ENCODE assay signal across 22 cellular contexts in genomic region chr4:158801677-158802076, GRCh38. TPM values are rescaled to one million over a fixed set of nuclear protein-coding genes. Genes with fewer than 3 reads are reported as not detected.
DNase-seq lines count a peak whose midpoint lies in the region; ATAC-seq, FAIRE-seq and TF ChIP-seq lines count a peak whose summit lies in the region.
"Had no signal": no experiment of that assay in that cellular context is flagged by ENCODE, and none has a peak within 500 bp of the region (broad histone marks: within the 10 kb centered on the region; RNA-seq: fewer than 3 reads in every experiment).

No MANE protein-coding gene starts in this region.

- POLR2A ChIA-PET in SK-N-SH (lab: Yijun Ruan, JAX) (no interaction called here), HepG2 (lab: Yijun Ruan, JAX) (no interaction called here)

- no peak for TF ChIP-seq CTCF in SK-N-SH (IDR thresholded peaks at IDR 0.05)
- no peak for TF ChIP-seq CTCF in right lobe of liver (IDR thresholded peaks at IDR 0.05)
- no peak for TF ChIP-seq CTCF in HepG2 (CRISPR knock-in tag; IDR thresholded peaks at IDR 0.05)
- no peak for TF ChIP-seq CTCF in gastrocnemius medialis (IDR thresholded peaks at IDR 0.05 in 4 of 5, conservative IDR thresholded peaks at IDR 0.05 in 1 of 5)

- no peaks in the 10 kb centered on the region for H3K9me3 Mint-ChIP-seq in activated naive CD8-positive, alpha-beta T cell treated with anti-CD3 and anti-CD28 coated beads, Interleukin-2, amount 50 U/mL, for 24 hours

- TF ChIP-seq POLR2A in right lobe of liver (IDR thresholded peaks at IDR 0.05) (no peak), HepG2 (IDR thresholded peaks at IDR 0.05; ENCODE audit: insufficient read depth in 1 of 2, low read depth in 2 of 2, low read length in 2 of 2) (no peak), gastrocnemius medialis (IDR thresholded peaks at IDR 0.05) (no peak)

- ATAC-seq in SK-N-SH treated with all-trans-retinoic acid at 6 μM for 48 hours = no peak
- ATAC-seq in right lobe of liver = no peak
- no peak for ATAC-seq in HepG2
- no peak for ATAC-seq in gastrocnemius medialis
- no peak for ATAC-seq in activated naive CD8-positive, alpha-beta T cell treated with anti-CD3 and anti-CD28 coated beads, Interleukin-2, amount 50 U/mL, for 24 hours

- BruUV-seq in HepG2 (replicated peaks; lab: Mats Ljungman, UMichigan) = no TSS peak

- no peaks in the 10 kb centered on the region for H3F3A ChIP-seq in SK-N-SH (replicated peaks; ENCODE audit: insufficient read depth)

- H3K36me3 ChIP-seq in SK-N-SH (replicated peaks in 1 of 2; ENCODE audit: control insufficient read depth in 1 of 2, insufficient read depth in 2 of 2, low read length in 1 of 2) (no peaks in the 10 kb centered on the region), right lobe of liver (no peaks in the 10 kb centered on the region), HepG2 (replicated peaks in 1 of 2; ENCODE audit: control insufficient read depth in 1 of 2, insufficient read depth in 2 of 2, low read length in 2 of 2) (0 out of 5 replicates have a peak, but pooled peaks cover 0 to 2% of the 10 kb centered on the region in 2 experiments), gastrocnemius medialis (no peaks in the 10 kb centered on the region)
- H3K36me3 ChIP-seq: HAP-1 had no signal

- H3K4me3 ChIP-seq in SK-N-SH (ENCODE audit: low read depth in 2 of 2, low read length in 1 of 2) = no peak overlapping the region
- no peak overlapping the region for H3K4me3 ChIP-seq in right lobe of liver
- H3K4me3 ChIP-seq in HepG2 (replicated peaks in 1 of 3; ENCODE audit: insufficient read depth in 1 of 3, low read depth in 2 of 3, low read length in 3 of 3) = no peak overlapping the region
- no peak overlapping the region for H3K4me3 ChIP-seq in gastrocnemius medialis
- H3K4me3 ChIP-seq: HAP-1 had no signal

- H3K27ac Mint-ChIP-seq in activated naive CD8-positive, alpha-beta T cell treated with anti-CD3 and anti-CD28 coated beads, Interleukin-2, amount 50 U/mL, for 24 hours = no peak overlapping the region

- H4K20me1 ChIP-seq in SK-N-SH (ENCODE audit: insufficient read depth) (no peaks in the 10 kb centered on the region), HepG2 (ENCODE audit: insufficient read depth, low read length) (no peaks in the 10 kb centered on the region; the same call in 1 of the 2 replicates)

- no peaks in the 10 kb centered on the region for H3K9me2 ChIP-seq in SK-N-SH

- no peak overlapping the region for H3K27ac ChIP-seq in SK-N-SH (ENCODE audit: low read depth in 2 of 2, low read length in 1 of 2)
- H3K27ac ChIP-seq in right lobe of liver = peak overlapping the region in 2 of 3 donors; percentile 49 to 70
- no peak overlapping the region for H3K27ac ChIP-seq in HepG2 (ENCODE audit: extremely low read length, insufficient read depth, low read length)
- H3K27ac ChIP-seq in gastrocnemius medialis = peak overlapping the region; percentile 24 to 92 (median 56)
- H3K27ac ChIP-seq: 22Rv1, KMS-11 had no signal

- no peaks in the 10 kb centered on the region for H3K36me3 Mint-ChIP-seq in activated naive CD8-positive, alpha-beta T cell treated with anti-CD3 and anti-CD28 coated beads, Interleukin-2, amount 50 U/mL, for 24 hours (ENCODE audit: low read depth)

- no peak overlapping the region for H2AFZ ChIP-seq in SK-N-SH (ENCODE audit: low read depth)
- no peak overlapping the region for H2AFZ ChIP-seq in HepG2 (ENCODE audit: low read length)

- no peak overlapping the region for H3K4me3 Mint-ChIP-seq in activated naive CD8-positive, alpha-beta T cell treated with anti-CD3 and anti-CD28 coated beads, Interleukin-2, amount 50 U/mL, for 24 hours

- FAIRE-seq in HepG2 (lab: Jason Lieb, UNC) = no peak
- FAIRE-seq: GM12892 had no signal

- H3K79me2 ChIP-seq in SK-N-SH (ENCODE audit: insufficient read depth) = peaks cover 58% of the 10 kb centered on the region; the same call in 1 of the 2 replicates
- peaks cover 76% of the 10 kb centered on the region for H3K79me2 ChIP-seq in HepG2 (ENCODE audit: insufficient read depth, low read length)

- no peak overlapping the region for H3K4me2 ChIP-seq in SK-N-SH
- H3K4me2 ChIP-seq in HepG2 (ENCODE audit: low read depth, low read length) = no peak overlapping the region
- H3K4me2 ChIP-seq: KMS-11 had no signal

- TF ChIP-seq RAD21 in SK-N-SH (IDR thresholded peaks at IDR 0.05; ENCODE audit: low read length) (no peak), HepG2 (CRISPR knock-in tag; IDR thresholded peaks at IDR 0.05) (no peak)

- H3K4me1 Mint-ChIP-seq in activated naive CD8-positive, alpha-beta T cell treated with anti-CD3 and anti-CD28 coated beads, Interleukin-2, amount 50 U/mL, for 24 hours = peaks cover 10% of the 10 kb centered on the region

- intact Hi-C loops in right lobe of liver (cut with DNase I) = no loop called here
- intact Hi-C loops in HepG2 (cut with micrococcal nuclease; ENCODE audit: unreplicated experiment) = no loop called here
- intact Hi-C loops in gastrocnemius medialis (cut with DNase I; ENCODE audit: low total_unique reads) = no loop called here

- H3K4me1 ChIP-seq in SK-N-SH (ENCODE audit: control insufficient read depth in 1 of 2, insufficient read depth in 2 of 2, low read depth in 1 of 2, low read length in 1 of 2) (peaks cover 0 to 18% of the 10 kb centered on the region in 2 experiments; a peak in 2 of 4 replicates), right lobe of liver (peaks cover 1 to 63% (median 29%) of the 10 kb centered on the region in 4 donors), HepG2 (ENCODE audit: insufficient read depth, low read length) (peaks cover 67% of the 10 kb centered on the region), gastrocnemius medialis (peaks cover 30 to 68% of the 10 kb centered on the region in 2 donors)

- DNase-seq in SK-N-SH (no peak), right lobe of liver (no peak), HepG2 (ENCODE audit: low spot score) (no peak), gastrocnemius medialis (no peak), NCI-H2081 (lab: John Stamatoyannopoulos, UW) (no peak)
- no peak for DNase-seq in activated naive CD8-positive, alpha-beta T cell treated with anti-CD3 and anti-CD28 coated beads, Interleukin-2, amount 50 U/mL, for 24 hours
- DNase-seq: DMS153, DND-41, GOT3, IMR-90, MM.1S, NCI-H2029, NCI-H446 treated with DMSO at 0.1 percent for 48 hours, NCI-H526, NCI-H82, RPMI8226, SHP77 had no signal

- in situ Hi-C loops in HepG2 (cut with HindIII; ENCODE audit: extremely low pct_ligation_motif_present, low pct_unique_long_range_greater_than_20kb) (no loop called here), gastrocnemius medialis (cut with MboI; ENCODE audit: low sequenced_read_pairs in 4 of 4) (no loop called here)

- H3K9me3 ChIP-seq in SK-N-SH = no peaks in the 10 kb centered on the region
- no peaks in the 10 kb centered on the region for H3K9me3 ChIP-seq in right lobe of liver
- no peaks in the 10 kb centered on the region for H3K9me3 ChIP-seq in HepG2 (ENCODE audit: low read length)
- no peaks in the 10 kb centered on the region for H3K9me3 ChIP-seq in gastrocnemius medialis
- H3K9me3 ChIP-seq: HAP-1 had no signal

- H3K27me3 ChIP-seq in SK-N-SH (ENCODE audit: insufficient read depth) (no peaks in the 10 kb centered on the region), right lobe of liver (no peaks in the 10 kb centered on the region), HepG2 (ENCODE audit: control insufficient read depth in 1 of 2, insufficient read depth in 2 of 2, low read length in 2 of 2) (no peaks in the 10 kb centered on the region), gastrocnemius medialis (no peaks in the 10 kb centered on the region)

- H3K27me3 Mint-ChIP-seq in activated naive CD8-positive, alpha-beta T cell treated with anti-CD3 and anti-CD28 coated beads, Interleukin-2, amount 50 U/mL, for 24 hours = no peaks in the 10 kb centered on the region

- H3K9ac ChIP-seq in SK-N-SH (no peak overlapping the region), HepG2 (ENCODE audit: insufficient read depth, low read depth, low read length) (no peak overlapping the region)
- H3K9ac ChIP-seq: KMS-11 had no signal

- CTCF ChIA-PET in SK-N-SH (lab: Yijun Ruan, JAX) (no interaction called here), HepG2 (lab: Yijun Ruan, JAX; ENCODE audit: low intra/inter-chr PET ratio, low total read pairs) (no interaction called here)

- WGBS in SK-N-SH (ENCODE audit: low lambda C conversion rate) = 94% methylated on average over 3 of the region's 3 CpGs
- WGBS in right lobe of liver (ENCODE audit: insufficient coverage, low coverage, low lambda C conversion rate, missing lambda C conversion rate) = 74% methylated on average over 3 of the region's 3 CpGs
- 92% methylated on average over 3 of the region's 3 CpGs for WGBS in HepG2 (ENCODE audit: low lambda C conversion rate)

- TF ChIP-seq EP300 in SK-N-SH (IDR thresholded peaks at IDR 0.05; ENCODE audit: borderline replicate concordance in 1 of 2, low read depth in 1 of 2, low read length in 1 of 2) = no peak
- no peak for TF ChIP-seq EP300 in HepG2 (IDR thresholded peaks at IDR 0.05; ENCODE audit: low read depth in 2 of 2, low read length in 2 of 2)
- no peak for TF ChIP-seq EP300 in HepG2 (CRISPR knock-in tag; IDR thresholded peaks at IDR 0.05; ENCODE audit: borderline replicate concordance)

RNA-seq across cellular contexts. Expression of gene FNIP2, which starts 32.9 kb away (rescaled TPM):
- polyA plus RNA-seq in SK-N-SH (2012; rRNA removed) (0.97 and 1.6 TPM in 2 replicates), HepG2 (2011; rRNA removed) (21.0 and 24.0 TPM in 2 replicates)
- polyA plus RNA-seq in SK-N-SH (2012; cell fraction: cytosol; rRNA removed) = 1.2 and 1.8 TPM in 2 replicates
- polyA plus RNA-seq in SK-N-SH (2012; cell fraction: nucleus; rRNA removed) = 1.5 and 2.4 TPM in 2 replicates
- total RNA-seq in right lobe of liver (10 to 100 TPM; 34.2 to 67.4 (median 37.8) TPM), HepG2 (2016; rRNA removed; fragmentation: Illumina TruSeq; extraction: Trizol) (15.5 and 21.8 TPM in 2 replicates), gastrocnemius medialis (10 to 100 TPM in 3 of 4 donors, 1 to 10 TPM in 1; 9.9 to 32.8 (median 22.2) TPM)
- total RNA-seq in HepG2 (2016; cell fraction: cytosol; rRNA removed; fragmentation: Illumina TruSeq; extraction: Trizol; ENCODE audit: low read depth) = 3.0 and 4.9 TPM in 2 replicates
- total RNA-seq in HepG2 (2016; cell fraction: insoluble cytoplasmic fraction; rRNA removed; fragmentation: Illumina TruSeq; extraction: Trizol) = 14.7 and 18.4 TPM in 2 replicates
- 10.4 and 11.2 TPM in 2 replicates for total RNA-seq in HepG2 (2016; cell fraction: membrane; rRNA removed; fragmentation: Illumina TruSeq; extraction: Trizol)
- 22.6 and 22.8 TPM in 2 replicates for total RNA-seq in HepG2 (2016; cell fraction: nucleus; rRNA removed; fragmentation: Illumina TruSeq; extraction: Trizol)
- 15.3 and 25.0 TPM in 2 replicates for polyA plus RNA-seq in HepG2 (2011; cell fraction: cytosol; rRNA removed)
- 13.4 and 17.1 TPM in 2 replicates for polyA plus RNA-seq in HepG2 (2011; cell fraction: nucleus; rRNA removed)
- polyA plus RNA-seq in HepG2 (2012) = 38.7 and 42.8 TPM in 2 replicates
- 0.37 and 0.41 TPM in 2 replicates for polyA plus RNA-seq in HepG2 (2016; cell fraction: cytosol; fragmentation: Illumina TruSeq; extraction: Trizol; ENCODE audit: low read depth)
- polyA plus RNA-seq in HepG2 (2016; cell fraction: insoluble cytoplasmic fraction; fragmentation: Illumina TruSeq; extraction: Trizol; ENCODE audit: low read depth) = 12.9 and 13.3 TPM in 2 replicates
- 2.1 TPM in 2 replicates for polyA plus RNA-seq in HepG2 (2016; cell fraction: membrane; fragmentation: Illumina TruSeq; extraction: Trizol; ENCODE audit: low read depth)
- polyA plus RNA-seq in HepG2 (2016; cell fraction: nucleus; fragmentation: Illumina TruSeq; extraction: Trizol; ENCODE audit: insufficient read depth, low read depth) = 11.3 and 12.9 TPM in 2 replicates
- 1.8 and 45.2 TPM in 2 replicates for polyA minus RNA-seq in HepG2 (2011; rRNA and poly(A)+ RNA removed; ENCODE audit: low replicate concordance)
- 33.4 and 50.0 TPM in 2 replicates for polyA minus RNA-seq in HepG2 (2011; cell fraction: cytosol; rRNA and poly(A)+ RNA removed)
- 74.3 and 82.9 TPM in 2 replicates for polyA minus RNA-seq in HepG2 (2011; cell fraction: nucleus; rRNA and poly(A)+ RNA removed)

Comparison
In these comparisons a context has a peak if more than half of its experiments do, and no peak if none do; other contexts are left out.
1. H3K27ac ChIP-seq: peak in right lobe of liver (2 of 3) and gastrocnemius medialis (4 of 4); none in SK-N-SH (0 of 2) and HepG2 (single experiment).
2. Of the 25 proteins assayed by ChIP-seq in both HepG2 and SK-N-SH: peak only in HepG2: none; only in SK-N-SH: REST; in both: none; in neither: 24.